In genomic region chr17:7575481-7575883, GRCh38 we compare ENCODE assay signal across 10 cellular contexts. TPM values are rescaled to one million over a fixed set of nuclear protein-coding genes. Genes with fewer than 3 reads are reported as not detected.
A peak's percentile ranks its signal among the peaks of the same experiment; 100 is the strongest.
DNase-seq lines count a peak whose midpoint lies in the region; ATAC-seq and TF ChIP-seq lines count a peak whose summit lies in the region.
"Had no signal": no experiment of that assay in that cellular context is flagged by ENCODE, and none has a peak within 500 bp of the region (broad histone marks: within the 10 kb centered on the region; RNA-seq: fewer than 3 reads in every experiment).

No MANE protein-coding gene starts in this region.

- H3K36me3 Mint-ChIP-seq in activated T-cell treated with anti-CD3 and anti-CD28 coated beads, Interleukin-2, amount 50 U/mL, for 24 hours (ENCODE audit: low read depth), result peaks cover 95% of the 10 kb centered on the region
- peaks cover 87% of the 10 kb centered on the region for H3K36me3 Mint-ChIP-seq in activated CD8-positive, alpha-beta T cell treated with anti-CD3 and anti-CD28 coated beads, Interleukin-2, amount 10 ng/mL, durations not matched to agents 7 days and 5 days (ENCODE audit: low read depth)

- 89% methylated on average over 1 of the region's 1 CpG for WGBS in suprapubic skin

- H3K27me3 Mint-ChIP-seq in activated T-cell treated with anti-CD3 and anti-CD28 coated beads, Interleukin-2, amount 50 U/mL, for 24 hours, result no peaks in the 10 kb centered on the region
- H3K27me3 Mint-ChIP-seq in activated CD8-positive, alpha-beta T cell treated with anti-CD3 and anti-CD28 coated beads, Interleukin-2, amount 10 ng/mL, durations not matched to agents 7 days and 5 days (ENCODE audit: low read depth), result no peaks in the 10 kb centered on the region

- no peak for DNase-seq in activated T-cell treated with anti-CD3 and anti-CD28 coated beads, Interleukin-2, amount 50 U/mL, for 24 hours
- no peak for DNase-seq in activated T-cell treated with anti-CD3 and anti-CD28 coated beads, Interleukin-2, amount 50 U/mL, for 1 hour
- no peak for DNase-seq in activated CD8-positive, alpha-beta T cell treated with anti-CD3 and anti-CD28 coated beads, Interleukin-2, amount 10 ng/mL, durations not matched to agents 7 days and 5 days
- DNase-seq in suprapubic skin (ENCODE audit: low spot score in 2 of 2) (no peak), NCI-H1930 (lab: John Stamatoyannopoulos, UW) (no peak)
- DNase-seq: NCI-H774; stimulated activated CD4-positive, alpha-beta T cell treated with anti-CD3 and anti-CD28 coated beads, Interleukin-4, amount 100 ng/mL, for 24 hours had no signal

- peak overlapping the region; percentile 90 for H3K4me3 Mint-ChIP-seq in activated T-cell treated with anti-CD3 and anti-CD28 coated beads, Interleukin-2, amount 50 U/mL, for 24 hours
- peak overlapping the region; percentile 93 for H3K4me3 Mint-ChIP-seq in activated CD8-positive, alpha-beta T cell treated with anti-CD3 and anti-CD28 coated beads, Interleukin-2, amount 10 ng/mL, durations not matched to agents 7 days and 5 days

- CTCF ChIA-PET in activated CD8-positive, alpha-beta T cell treated with anti-CD3 and anti-CD28 coated beads, Interleukin-2, amount 10 ng/mL, durations not matched to agents 7 days and 5 days (lab: Charles Lee), result interaction anchor here (0.8 to 7.6 kb wide), 6 partner anchors 12 to 530 kb away, joined by 3 to 43 read pairs (median 8); partner anchors contain the start of genes SENP3, SOX15, TP53 and WRAP53

- H3K4me1 Mint-ChIP-seq in activated T-cell treated with anti-CD3 and anti-CD28 coated beads, Interleukin-2, amount 50 U/mL, for 24 hours (ENCODE audit: low read depth), result peaks cover 78% of the 10 kb centered on the region
- peaks cover 82% of the 10 kb centered on the region for H3K4me1 Mint-ChIP-seq in activated CD8-positive, alpha-beta T cell treated with anti-CD3 and anti-CD28 coated beads, Interleukin-2, amount 10 ng/mL, durations not matched to agents 7 days and 5 days (ENCODE audit: low read depth)

- peak overlapping the region; percentile 4 for H3K4me3 ChIP-seq in iPS-11a (ENCODE audit: low read depth, low read length)
- H3K4me3 ChIP-seq in suprapubic skin, result peak overlapping the region; percentile 3

- no peak for ATAC-seq in activated CD8-positive, alpha-beta T cell treated with anti-CD3 and anti-CD28 coated beads, Interleukin-2, amount 10 ng/mL, durations not matched to agents 7 days and 5 days
- ATAC-seq in HG03045 (IDR thresholded peaks at IDR 0.05; ENCODE audit: unreplicated experiment) (no peak), HG02588 (IDR thresholded peaks at IDR 0.05; ENCODE audit: unreplicated experiment) (no peak)

- POLR2A ChIA-PET in activated CD8-positive, alpha-beta T cell treated with anti-CD3 and anti-CD28 coated beads, Interleukin-2, amount 10 ng/mL, durations not matched to agents 7 days and 5 days (lab: Charles Lee), result interaction anchor here (0.6 to 7.4 kb wide), 7 partner anchors 7 to 239 kb away, joined by 3 to 105 read pairs (median 3); partner anchors contain the start of genes ACAP1, CD68, MPDU1 and TP53

- no peaks in the 10 kb centered on the region for H3K27me3 ChIP-seq in suprapubic skin

- peak overlapping the region; percentile 100 for H3K27ac Mint-ChIP-seq in activated T-cell treated with anti-CD3 and anti-CD28 coated beads, Interleukin-2, amount 50 U/mL, for 24 hours
- peak overlapping the region; percentile 100 for H3K27ac Mint-ChIP-seq in activated CD8-positive, alpha-beta T cell treated with anti-CD3 and anti-CD28 coated beads, Interleukin-2, amount 10 ng/mL, durations not matched to agents 7 days and 5 days

- peak overlapping the region; percentile 2 for H3K27ac ChIP-seq in suprapubic skin

- no peaks in the 10 kb centered on the region for H3K9me3 ChIP-seq in suprapubic skin

- no peaks in the 10 kb centered on the region for H3K9me3 Mint-ChIP-seq in activated T-cell treated with anti-CD3 and anti-CD28 coated beads, Interleukin-2, amount 50 U/mL, for 24 hours
- H3K9me3 Mint-ChIP-seq in activated CD8-positive, alpha-beta T cell treated with anti-CD3 and anti-CD28 coated beads, Interleukin-2, amount 10 ng/mL, durations not matched to agents 7 days and 5 days (ENCODE audit: insufficient read depth), result no peaks in the 10 kb centered on the region

- H3K36me3 ChIP-seq in suprapubic skin, result peaks cover 61% of the 10 kb centered on the region

- no peak for TF ChIP-seq POLR2A in suprapubic skin (IDR thresholded peaks at IDR 0.05)

- no peak for TF ChIP-seq EP300 in suprapubic skin (IDR thresholded peaks at IDR 0.05)

- peaks cover 76% of the 10 kb centered on the region for H3K4me1 ChIP-seq in suprapubic skin

- TF ChIP-seq CTCF in suprapubic skin (IDR thresholded peaks at IDR 0.05), result no peak

RNA-seq across cellular contexts. Expression of gene CD68, which starts 4.0 kb away (rescaled TPM):
- total RNA-seq in activated CD8-positive, alpha-beta T cell treated with anti-CD3 and anti-CD28 coated beads, Interleukin-2, amount 10 ng/mL, durations not matched to agents 7 days and 5 days, result 10 to 100 TPM in 1 of 2 experiments, 1 to 10 TPM in 1; 9.4 to 10.7 TPM
- 10 to 100 TPM in 1 of 4 donors, 1 to 10 TPM in 3; 5.0 to 13.2 (median 9.6) TPM for total RNA-seq in suprapubic skin

RNA-seq across cellular contexts. Expression of gene MPDU1, which starts 8.2 kb away (rescaled TPM):
- total RNA-seq in activated CD8-positive, alpha-beta T cell treated with anti-CD3 and anti-CD28 coated beads, Interleukin-2, amount 10 ng/mL, durations not matched to agents 7 days and 5 days, result 10 to 100 TPM; 69.0 to 70.4 TPM
- total RNA-seq in suprapubic skin, result 100 to 1,000 TPM in 1 of 4 donors, 10 to 100 TPM in 3; 54.3 to 104 (median 86.3) TPM

RNA-seq across cellular contexts. Expression of gene SENP3, which starts 13.8 kb away (rescaled TPM):
- 10 to 100 TPM; 54.4 to 62.0 TPM for total RNA-seq in activated CD8-positive, alpha-beta T cell treated with anti-CD3 and anti-CD28 coated beads, Interleukin-2, amount 10 ng/mL, durations not matched to agents 7 days and 5 days
- 10 to 100 TPM; 40.2 to 53.5 (median 51.6) TPM for total RNA-seq in suprapubic skin

RNA-seq across cellular contexts. Expression of gene SOX15, which starts 14.4 kb away (rescaled TPM):
- under 1 TPM; 0.29 to 0.34 TPM for total RNA-seq in activated CD8-positive, alpha-beta T cell treated with anti-CD3 and anti-CD28 coated beads, Interleukin-2, amount 10 ng/mL, durations not matched to agents 7 days and 5 days
- total RNA-seq in suprapubic skin, result 100 to 1,000 TPM in 2 of 4 donors, 10 to 100 TPM in 2; 68.0 to 140 (median 102) TPM

RNA-seq across cellular contexts. Expression of gene TNFSF13, which starts 16.9 kb away (rescaled TPM):
- total RNA-seq in activated CD8-positive, alpha-beta T cell treated with anti-CD3 and anti-CD28 coated beads, Interleukin-2, amount 10 ng/mL, durations not matched to agents 7 days and 5 days, result 1 to 10 TPM; 8.0 to 9.0 TPM
- total RNA-seq in suprapubic skin, result 10 to 100 TPM in 3 of 4 donors, 1 to 10 TPM in 1; 9.6 to 26.6 (median 15.5) TPM
